In genomic region chr3:107525101-107525953, GRCh38 we compare ENCODE assay signal across 8 cellular contexts. TPM values are rescaled to one million over a fixed set of nuclear protein-coding genes. Genes with fewer than 3 reads are reported as not detected.
DNase-seq lines count a peak whose midpoint lies in the region; ATAC-seq, FAIRE-seq and TF ChIP-seq lines count a peak whose summit lies in the region.

No MANE protein-coding gene starts in this region.

- peaks cover 24% of the 10 kb centered on the region for H3K79me1 ChIP-seq in trophoblast cell (ENCODE audit: low read length)

- peak overlapping the region; percentile 92 for H3K4me3 ChIP-seq in H7 (ENCODE audit: insufficient read depth, low read depth, low read length)
- peak overlapping the region; percentile 84 for H3K4me3 ChIP-seq in trophoblast cell (ENCODE audit: low read depth, low read length)

- H3K9ac ChIP-seq in trophoblast cell (ENCODE audit: low read length), result peak overlapping the region; percentile 77

- no peaks in the 10 kb centered on the region for H3K9me3 ChIP-seq in trophoblast cell (ENCODE audit: insufficient read depth, low read depth, low read length)

- peaks cover 2 to 5% of the 10 kb centered on the region in 2 experiments for H3K4me1 ChIP-seq in trophoblast cell (ENCODE audit: control insufficient read depth in 1 of 2, insufficient read depth in 2 of 2, low read length in 2 of 2)

- H3K36me3 ChIP-seq in H7 (replicated peaks; ENCODE audit: control insufficient read depth, insufficient read depth, low read length), result no peaks in the 10 kb centered on the region; the same call in 1 of the 2 replicates
- H3K36me3 ChIP-seq in trophoblast cell (ENCODE audit: control insufficient read depth in 1 of 2, insufficient read depth in 2 of 2, low read length in 2 of 2), result peaks cover 0 to 2% of the 10 kb centered on the region in 2 experiments

- H3K27ac ChIP-seq in trophoblast cell (ENCODE audit: low read depth, low read length), result peak overlapping the region; percentile 55

- intact Hi-C loops in left ventricle myocardium superior (cut with micrococcal nuclease), result loop anchor here (10.0 kb wide), 1 partner anchor 101 kb away; no protein-coding TSS in a partner anchor

- peak overlapping the region; percentile 73 for H4K12ac ChIP-seq in trophoblast cell (ENCODE audit: low read depth, low read length)

- H4K8ac ChIP-seq in trophoblast cell (ENCODE audit: low read depth, low read length), result peak overlapping the region; percentile 82

- FAIRE-seq in GM12892 (lab: Jason Lieb, UNC), result no peak

- H2AFZ ChIP-seq in trophoblast cell (ENCODE audit: insufficient read depth, low read length, poor library complexity), result peak overlapping the region; percentile 81

- H3K27me3 ChIP-seq in H7 (ENCODE audit: control insufficient read depth, insufficient read depth, low read length), result peaks cover 10% of the 10 kb centered on the region
- no peaks in the 10 kb centered on the region for H3K27me3 ChIP-seq in trophoblast cell (ENCODE audit: insufficient read depth, low read length)

- no peak for TF ChIP-seq POLR2A in GM12892 (IDR thresholded peaks at IDR 0.05; ENCODE audit: low read depth, low read length)

- H2BK120ac ChIP-seq in trophoblast cell (ENCODE audit: insufficient read depth, low read length, poor library complexity), result peak overlapping the region; percentile 63

- H3K79me2 ChIP-seq in trophoblast cell (ENCODE audit: control insufficient read depth, insufficient read depth, low read length, poor library complexity), result peaks cover 17% of the 10 kb centered on the region

- peak overlapping the region; percentile 79 for H3K14ac ChIP-seq in trophoblast cell (ENCODE audit: low read length)

- H3K4ac ChIP-seq in trophoblast cell (ENCODE audit: low read depth, low read length), result peak overlapping the region; percentile 78

- ATAC-seq in left ventricle myocardium superior, result peak; percentile 14

- no peak overlapping the region for H2AK5ac ChIP-seq in trophoblast cell (ENCODE audit: low read length)

- peak overlapping the region; percentile 77 for H4K91ac ChIP-seq in trophoblast cell (ENCODE audit: low read depth, low read length)

- peak overlapping the region; percentile 90 for H3K4me2 ChIP-seq in trophoblast cell (ENCODE audit: low read length)

- no peak overlapping the region for H3K23ac ChIP-seq in trophoblast cell (ENCODE audit: low read length)

- H2BK12ac ChIP-seq in trophoblast cell (ENCODE audit: low read length), result no peak overlapping the region

- H3K18ac ChIP-seq in trophoblast cell (ENCODE audit: low read length), result peak overlapping the region; percentile 89

- H2BK5ac ChIP-seq in trophoblast cell (ENCODE audit: low read depth, low read length, poor library complexity), result peak overlapping the region; percentile 83

- no CpG with 5 or more reads among the region's 66 CpGs for WGBS in trophoblast cell (ENCODE audit: extremely low coverage, insufficient coverage, insufficient read length)

- DNase-seq in Ammon's horn (ENCODE audit: low spot score), result peak; percentile 51
- DNase-seq in H7, result peak; percentile 62
- peak; percentile 11 for DNase-seq in SK-N-DZ (ENCODE audit: low spot score)
- peak; percentile 19 for DNase-seq in amniotic epithelial cell (ENCODE audit: low read depth)
- DNase-seq in left ventricle myocardium superior, result peak; percentile 63
- DNase-seq in trophoblast cell, result peak; percentile 12 to 39
- DNase-seq in GM12892 (ENCODE audit: insufficient read length), result no peak
- DNase-seq in NK-92 (lab: John Stamatoyannopoulos, UW; ENCODE audit: unreplicated experiment), result no peak

RNA-seq across cellular contexts. Expression of gene BBX, which starts 2.6 kb away (rescaled TPM):
- 22.2 and 38.4 TPM in 2 replicates for total RNA-seq in H7 (2014; rRNA removed; shearing (Covaris generic))
- polyA plus RNA-seq in SK-N-DZ (2014; cell fraction: cytosol; rRNA removed), result 7.6 and 11.2 TPM in 2 replicates
- 6.0 and 9.0 TPM in 2 replicates for polyA plus RNA-seq in SK-N-DZ (2014; cell fraction: nucleus; rRNA removed)
- total RNA-seq in left ventricle myocardium superior, result 43.8 TPM
- polyA plus RNA-seq in trophoblast cell (2013), result 41.8 and 43.4 TPM in 2 replicates
- polyA plus RNA-seq in GM12892 (2012; ENCODE audit: missing spikeins), result 22.5 TPM

Comparison
In these comparisons a context has a peak if more than half of its experiments do, and no peak if none do; other contexts are left out.
1. DNase-seq: peak in Ammon's horn (single experiment), H7 (single experiment), SK-N-DZ (single experiment), amniotic epithelial cell (single experiment), left ventricle myocardium superior (single experiment) and trophoblast cell (2 of 2); none in GM12892 (single experiment) and NK-92 (single experiment).